ENCODE assay signal across 8 cellular contexts in genomic region chr6:10190042-10190441, GRCh38.
"Had no signal": no experiment of that assay in that cellular context is flagged by ENCODE, and none has a peak within 500 bp of the region (broad histone marks: within the 10 kb centered on the region; RNA-seq: fewer than 3 reads in every experiment).

No MANE protein-coding gene starts in this region.

- H3K27ac ChIP-seq: brain microvascular endothelial cell, left lung, suprapubic skin had no signal

- H3K9me3 ChIP-seq: left lung, suprapubic skin had no signal

- ATAC-seq: left lung; stimulated activated naive CD8-positive, alpha-beta T cell treated with anti-CD3 and anti-CD28 coated beads, Interleukin-15, Interleukin-2, amounts not matched to agents 100 U/mL and 50 U/mL, for 24 hours had no signal

- DNase-seq: activated T-cell treated with anti-CD3 and anti-CD28 coated beads, Interleukin-2, amount 50 U/mL, for 1 hour; brain microvascular endothelial cell; cerebellar nuclear complex; left lung; stimulated activated CD4-positive, alpha-beta T cell treated with anti-CD3 and anti-CD28 coated beads, Interleukin-2, amount 100 ng/mL, for 48 hours; stimulated activated CD8-positive, alpha-beta memory T cell treated with anti-CD3 and anti-CD28 coated beads, Interleukin-4, amount 100 ng/mL, for 48 hours; stimulated activated naive CD8-positive, alpha-beta T cell treated with anti-CD3 and anti-CD28 coated beads, Interleukin-15, Interleukin-2, amounts not matched to agents 100 U/mL and 50 U/mL, for 24 hours had no signal

- H3K36me3 ChIP-seq: brain microvascular endothelial cell, left lung, suprapubic skin had no signal

- H3K27me3 ChIP-seq: brain microvascular endothelial cell, left lung had no signal

- H3K4me1 ChIP-seq: left lung had no signal

- H3K4me3 ChIP-seq: left lung, suprapubic skin had no signal
